In the genomic region with DNA sequence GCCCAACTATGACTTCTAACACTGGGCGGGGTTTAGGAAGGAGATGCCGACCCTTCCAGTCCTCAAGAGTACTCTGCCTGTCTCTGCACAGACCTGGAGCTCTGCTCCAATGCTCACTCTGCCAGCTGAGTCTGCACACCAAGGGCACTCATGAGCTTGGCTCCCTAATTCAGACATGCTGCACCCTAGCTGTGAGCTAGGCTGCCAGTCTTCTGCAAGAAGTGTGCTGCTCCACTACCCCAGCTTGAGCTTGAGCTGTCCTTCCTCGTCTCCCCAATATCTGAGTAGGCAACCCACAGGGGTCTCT, we compare ENCODE assay signal across 8 cellular contexts. TPM values are rescaled to one million over a fixed set of nuclear protein-coding genes. Genes with fewer than 3 reads are reported as not detected.
DNase-seq lines count a peak whose midpoint lies in the region; ATAC-seq, FAIRE-seq and TF ChIP-seq lines count a peak whose summit lies in the region.

No MANE protein-coding gene starts in this region.

- ATAC-seq in GM19043 (IDR thresholded peaks at IDR 0.05; ENCODE audit: low read depth, unreplicated experiment) (peak; percentile 42), pancreas (peak; percentile 39 to 74 (median 51)), HG03460 (IDR thresholded peaks at IDR 0.05; ENCODE audit: unreplicated experiment) (no peak), HG03469 (IDR thresholded peaks at IDR 0.05; ENCODE audit: unreplicated experiment) (no peak)

- TF ChIP-seq CTCF in Loucy (conservative IDR thresholded peaks at IDR 0.05; ENCODE audit: low read length) = no peak
- no peak for TF ChIP-seq CTCF in pancreas (IDR thresholded peaks at IDR 0.05)

- H3K4me1 ChIP-seq in Loucy (ENCODE audit: insufficient read depth, low read length, poor library complexity, severe bottlenecking) (peaks cover 49% of the 10 kb centered on the region), pancreas (peaks cover 0 to 60% (median 21%) of the 10 kb centered on the region in 3 donors)

- peak overlapping the region; percentile 5 for H3K4me2 ChIP-seq in Loucy (ENCODE audit: low read depth, low read length, poor library complexity, severe bottlenecking)

- H3K9ac ChIP-seq in Loucy (ENCODE audit: low read depth, low read length, poor library complexity, severe bottlenecking) = no peak overlapping the region

- H4K20me1 ChIP-seq in Loucy (ENCODE audit: insufficient read depth, low read length, poor library complexity, severe bottlenecking) = peaks cover 66% of the 10 kb centered on the region

- H3K27me3 ChIP-seq in Loucy (ENCODE audit: insufficient read depth, low read length, poor library complexity, severe bottlenecking) = no peaks in the 10 kb centered on the region
- no peaks in the 10 kb centered on the region for H3K27me3 ChIP-seq in pancreas

- H3K9me2 ChIP-seq in Loucy (replicated peaks; ENCODE audit: low read depth, low read length) = no peaks in the 10 kb centered on the region

- H2AFZ ChIP-seq in Loucy (ENCODE audit: low read length) = no peak overlapping the region

- H3K79me2 ChIP-seq in Loucy (ENCODE audit: insufficient read depth, low read length) = peaks cover 96% of the 10 kb centered on the region

- peak overlapping the region in 2 of 4 donors; percentile 52 to 65 for H3K27ac ChIP-seq in pancreas

- peaks cover 2% of the 10 kb centered on the region; the same call in 1 of the 2 replicates for H3K36me3 ChIP-seq in Loucy (ENCODE audit: insufficient read depth, low read length)
- H3K36me3 ChIP-seq in pancreas = no peaks in the 10 kb centered on the region

- 43 to 56% methylated on average over 3 of the region's 3 CpGs for WGBS in pancreas, 2 donors

- no peak for FAIRE-seq in pancreas (lab: Jason Lieb, UNC)

- H3K4me3 ChIP-seq in Loucy (ENCODE audit: low read length, poor library complexity, severe bottlenecking) = no peak overlapping the region
- H3K4me3 ChIP-seq in pancreas = no peak overlapping the region

- no peaks in the 10 kb centered on the region for H3K9me3 ChIP-seq in Loucy (ENCODE audit: insufficient read depth, low read depth, low read length)
- H3K9me3 ChIP-seq in pancreas = no peaks in the 10 kb centered on the region

- H3F3A ChIP-seq in Loucy (ENCODE audit: low read depth) = no peaks in the 10 kb centered on the region; the same call in 1 of the 2 replicates

- peak; percentile 13 for DNase-seq in cerebellum (ENCODE audit: low spot score)
- DNase-seq in pancreas = no peak
- DNase-seq in NCI-H2029 (lab: John Stamatoyannopoulos, UW) = no peak
- no peak for DNase-seq in COLO829 (ENCODE audit: low spot score)

- intact Hi-C loops in pancreas (cut with DNase I) = no loop called here

RNA-seq across cellular contexts. Expression of a gene that starts 13.2 kb away (rescaled TPM):
- total RNA-seq in cerebellum = 37.9 TPM
- 10 to 100 TPM; 13.0 to 31.7 (median 18.4) TPM for total RNA-seq in pancreas
- 1 to 10 TPM; 5.5 to 7.1 TPM for polyA plus RNA-seq in pancreas

Comparison
In these comparisons a context has a peak if more than half of its experiments do, and no peak if none do; other contexts are left out.
1. ATAC-seq: peak in GM19043 (single experiment) and pancreas (4 of 4); none in HG03460 (single experiment) and HG03469 (single experiment).